Comparison of ENCODE assay signal across 3 cellular contexts in the genomic region with DNA sequence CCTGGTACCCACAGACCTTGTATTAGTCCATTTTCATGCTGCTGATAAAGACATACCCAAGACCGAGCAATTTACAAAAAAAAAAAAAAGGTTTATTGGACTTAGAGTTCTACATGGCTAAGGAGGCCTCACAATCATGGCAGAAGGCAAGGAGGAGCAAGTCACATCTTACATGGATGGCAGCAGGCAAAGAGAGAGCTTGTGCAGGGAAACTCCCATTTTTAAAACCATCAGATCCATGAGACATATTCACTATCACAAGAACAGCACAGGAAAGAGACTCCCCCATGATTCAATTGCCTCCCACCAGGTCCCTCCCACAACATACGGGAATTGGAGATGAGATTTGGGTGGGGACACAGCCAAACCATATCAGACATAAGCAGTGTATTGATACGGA.
A peak's percentile ranks its signal among the peaks of the same experiment; 100 is the strongest.
TF ChIP-seq lines count a peak whose summit lies in the region.

No MANE protein-coding gene starts in this region.

TF ChIP-seq in HEK293, 187 proteins besides CTCF, POLR2A, EP300 and RAD21:
- TF ChIP-seq SETDB1 (IDR thresholded peaks at IDR 0.05; ENCODE audit: insufficient read length, low read length) = peak; percentile 86

TF ChIP-seq in K562, 482 proteins besides CTCF, POLR2A, EP300 and RAD21:
- TF ChIP-seq TRIM28 (IDR thresholded peaks at IDR 0.05) = 0 out of 2 replicates have a peak, but pooled peaks have one; percentile 55
- TF ChIP-seq TRIM24 (IDR thresholded peaks at IDR 0.05) = peak; percentile 16 to 58; a peak in 1 of 4 replicates
- peak; percentile 99 for TF ChIP-seq ZNF431 (CRISPR knock-in tag; IDR thresholded peaks at IDR 0.05)
- TF ChIP-seq CBX5 (IDR thresholded peaks at IDR 0.05; ENCODE audit: borderline replicate concordance, low read depth) = peak; percentile 50; the same call in 1 of the 2 replicates
- TF ChIP-seq, protein P1, sequence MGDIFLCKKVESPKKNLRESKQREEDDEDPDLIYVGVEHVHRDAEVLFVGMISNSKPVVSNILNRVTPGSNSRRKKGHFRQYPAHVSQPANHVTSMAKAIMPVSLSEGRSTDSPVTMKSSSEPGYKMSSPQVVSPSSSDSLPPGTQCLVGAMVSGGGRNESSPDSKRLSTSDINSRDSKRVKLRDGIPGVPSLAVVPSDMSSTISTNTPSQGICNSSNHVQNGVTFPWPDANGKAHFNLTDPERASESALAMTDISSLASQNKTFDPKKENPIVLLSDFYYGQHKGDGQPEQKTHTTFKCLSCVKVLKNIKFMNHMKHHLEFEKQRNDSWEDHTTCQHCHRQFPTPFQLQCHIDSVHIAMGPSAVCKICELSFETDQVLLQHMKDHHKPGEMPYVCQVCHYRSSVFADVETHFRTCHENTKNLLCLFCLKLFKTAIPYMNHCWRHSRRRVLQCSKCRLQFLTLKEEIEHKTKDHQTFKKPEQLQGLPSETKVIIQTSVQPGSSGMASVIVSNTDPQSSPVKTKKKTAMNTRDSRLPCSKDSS (IDR thresholded peaks at IDR 0.05; ENCODE audit: low read depth, partially characterized antibody) = peak; percentile 74

TF ChIP-seq in HepG2, 621 proteins besides CTCF, POLR2A, EP300 and RAD21:
- TF ChIP-seq ZNF431 (CRISPR knock-in tag; IDR thresholded peaks at IDR 0.05; ENCODE audit: borderline replicate concordance, low read depth) = peak; percentile 51; the same call in 1 of the 2 replicates
